In genomic region chr2:75597949-75598348, GRCh38 we compare ENCODE assay signal across 19 cellular contexts.
"Had no signal": no experiment of that assay in that cellular context is flagged by ENCODE, and none has a peak within 500 bp of the region (broad histone marks: within the 10 kb centered on the region; RNA-seq: fewer than 3 reads in every experiment).

No MANE protein-coding gene starts in this region.

- H3K4me1 ChIP-seq: colonic mucosa, right atrium auricular region, sigmoid colon had no signal

- H3K4me2 ChIP-seq: hepatocyte had no signal

- H3K9me3 Mint-ChIP-seq: naive thymus-derived CD4-positive, alpha-beta T cell; nephron progenitor cell; type B pancreatic cell had no signal

- H3K4me3 ChIP-seq: colonic mucosa, hepatocyte, lung, right atrium auricular region, sigmoid colon, skin epidermis had no signal

- ATAC-seq: left colon; left ventricle myocardium superior; naive thymus-derived CD4-positive, alpha-beta T cell had no signal

- H2AFZ ChIP-seq: hepatocyte had no signal

- H3K27ac Mint-ChIP-seq: naive thymus-derived CD4-positive, alpha-beta T cell; nephron progenitor cell; type B pancreatic cell had no signal

- H3K27ac ChIP-seq: colonic mucosa, hepatocyte, neutrophil, right atrium auricular region, sigmoid colon, skin epidermis had no signal

- H3K4me1 Mint-ChIP-seq: naive thymus-derived CD4-positive, alpha-beta T cell had no signal

- H3K36me3 ChIP-seq: colonic mucosa, neutrophil, right atrium auricular region, sigmoid colon had no signal

- H3K79me2 ChIP-seq: hepatocyte had no signal

- DNase-seq: colonic mucosa; dermis blood vessel endothelial cell; erythroblast; foreskin melanocyte; head of caudate nucleus; left colon; left ventricle myocardium superior; naive thymus-derived CD4-positive, alpha-beta T cell; nephron progenitor cell; posterior cingulate gyrus; sigmoid colon; stimulated activated CD4-positive, alpha-beta T cell treated with anti-CD3 and anti-CD28 coated beads, Interleukin-12 subunit alpha, Interleukin-12 subunit beta, amount 100 ng/mL, for 4 hours; stimulated activated naive CD4-positive, alpha-beta T cell had no signal

- H3K9me3 ChIP-seq: colonic mucosa, neutrophil, right atrium auricular region, sigmoid colon had no signal

- H3K36me3 Mint-ChIP-seq: naive thymus-derived CD4-positive, alpha-beta T cell; type B pancreatic cell had no signal

- H3K27me3 ChIP-seq: colonic mucosa, hepatocyte, right atrium auricular region, sigmoid colon had no signal

- H3K4me3 Mint-ChIP-seq: naive thymus-derived CD4-positive, alpha-beta T cell; nephron progenitor cell; type B pancreatic cell had no signal
